ENCODE assay signal across 18 cellular contexts in genomic region chr2:241639385-241639784, GRCh38. TPM values are rescaled to one million over a fixed set of nuclear protein-coding genes. Genes with fewer than 3 reads are reported as not detected.
DNase-seq lines count a peak whose midpoint lies in the region; ATAC-seq, FAIRE-seq and TF ChIP-seq lines count a peak whose summit lies in the region.
"Had no signal": no experiment of that assay in that cellular context is flagged by ENCODE, and none has a peak within 500 bp of the region (broad histone marks: within the 10 kb centered on the region; RNA-seq: fewer than 3 reads in every experiment).

No MANE protein-coding gene starts in this region.

- FAIRE-seq in HepG2 (lab: Jason Lieb, UNC): no peak
- FAIRE-seq: H1, RCC 7860 had no signal

- H2AFZ ChIP-seq in HepG2 (ENCODE audit: low read length): no peak overlapping the region

- TF ChIP-seq CTCF in HepG2 (CRISPR knock-in tag; IDR thresholded peaks at IDR 0.05) (no peak), right lobe of liver (IDR thresholded peaks at IDR 0.05) (no peak), lower lobe of right lung (IDR thresholded peaks at IDR 0.05) (no peak)

- peaks cover 69% of the 10 kb centered on the region for H3K4me1 ChIP-seq in HepG2 (ENCODE audit: insufficient read depth, low read length)
- peaks cover 0 to 20% (median 4%) of the 10 kb centered on the region in 4 donors for H3K4me1 ChIP-seq in right lobe of liver
- peaks cover 58% of the 10 kb centered on the region for H3K4me1 ChIP-seq in lower lobe of right lung

- H3K9ac ChIP-seq in HepG2 (ENCODE audit: insufficient read depth, low read depth, low read length): 0 out of 2 replicates have a peak overlapping the region, but pooled peaks have one; percentile 100

- no peak for TF ChIP-seq EP300 in HepG2 (IDR thresholded peaks at IDR 0.05; ENCODE audit: low read depth in 2 of 2, low read length in 2 of 2)
- no peak for TF ChIP-seq EP300 in HepG2 (CRISPR knock-in tag; IDR thresholded peaks at IDR 0.05; ENCODE audit: borderline replicate concordance)

- CTCF ChIA-PET in HepG2 (lab: Yijun Ruan, JAX; ENCODE audit: low intra/inter-chr PET ratio, low total read pairs): no interaction called here

- H3K36me3 ChIP-seq in HepG2 (replicated peaks in 1 of 2; ENCODE audit: control insufficient read depth in 1 of 2, insufficient read depth in 2 of 2, low read length in 2 of 2) (peaks cover 5 to 18% of the 10 kb centered on the region in 2 experiments), right lobe of liver (peaks cover 0 to 6% (median 0%) of the 10 kb centered on the region in 4 donors), lower lobe of right lung (peaks cover 4% of the 10 kb centered on the region)

- no peaks in the 10 kb centered on the region for H3K9me3 ChIP-seq in HepG2 (ENCODE audit: low read length)
- H3K9me3 ChIP-seq in right lobe of liver: no peaks in the 10 kb centered on the region
- no peaks in the 10 kb centered on the region for H3K9me3 ChIP-seq in lower lobe of right lung

- H3K27me3 ChIP-seq in HepG2 (ENCODE audit: control insufficient read depth in 1 of 2, insufficient read depth in 2 of 2, low read length in 2 of 2) (no peaks in the 10 kb centered on the region; a peak in 1 of 5 replicates), right lobe of liver (no peaks in the 10 kb centered on the region), lower lobe of right lung (ENCODE audit: low read depth) (no peaks in the 10 kb centered on the region)

- ATAC-seq in HepG2 (no peak), right lobe of liver (no peak), lower lobe of right lung (no peak), HG03354 (IDR thresholded peaks at IDR 0.05; ENCODE audit: poor library complexity, severe bottlenecking, unreplicated experiment) (no peak), HG02759 (IDR thresholded peaks at IDR 0.05; ENCODE audit: unreplicated experiment) (no peak)

- POLR2A ChIA-PET in HepG2 (lab: Yijun Ruan, JAX): no interaction called here

- intact Hi-C loops in HepG2 (cut with micrococcal nuclease; ENCODE audit: unreplicated experiment) (no loop called here), right lobe of liver (cut with DNase I) (no loop called here), lower lobe of right lung (cut with DNase I) (no loop called here)

- TF ChIP-seq POLR2A in HepG2 (IDR thresholded peaks at IDR 0.05; ENCODE audit: insufficient read depth in 1 of 2, low read depth in 2 of 2, low read length in 2 of 2) (no peak), right lobe of liver (IDR thresholded peaks at IDR 0.05) (no peak)

- in situ Hi-C loops in HepG2 (cut with HindIII; ENCODE audit: extremely low pct_ligation_motif_present, low pct_unique_long_range_greater_than_20kb): loop anchor here (25.0 kb wide), 1 partner anchor 777 kb away; the partner anchor contains the start of gene AGXT

- TF ChIP-seq RAD21 in HepG2 (CRISPR knock-in tag; IDR thresholded peaks at IDR 0.05): no peak

- H3K27ac ChIP-seq in HepG2 (ENCODE audit: extremely low read length, insufficient read depth, low read length): peak overlapping the region; percentile 1
- H3K27ac ChIP-seq in right lobe of liver: no peak overlapping the region
- H3K27ac ChIP-seq in lower lobe of right lung: no peak overlapping the region
- H3K27ac ChIP-seq: C4-2B had no signal

- BruUV-seq in HepG2 (replicated peaks; lab: Mats Ljungman, UMichigan): no TSS peak

- H3K4me3 ChIP-seq in HepG2 (replicated peaks in 1 of 3; ENCODE audit: insufficient read depth in 1 of 3, low read depth in 2 of 3, low read length in 3 of 3) (peak overlapping the region; percentile 95 to 100 (median 99); a peak in 5 of 6 replicates), right lobe of liver (no peak overlapping the region), lower lobe of right lung (peak overlapping the region; percentile 84)

- peaks cover 41% of the 10 kb centered on the region for H4K20me1 ChIP-seq in HepG2 (ENCODE audit: insufficient read depth, low read length)

- WGBS in HepG2 (ENCODE audit: low lambda C conversion rate): 79% methylated on average over 7 of the region's 7 CpGs
- 93% methylated on average over 3 of the region's 7 CpGs for WGBS in right lobe of liver (ENCODE audit: insufficient coverage, low coverage, low lambda C conversion rate, missing lambda C conversion rate)

- no peak for DNase-seq in HepG2 (ENCODE audit: low spot score)
- no peak for DNase-seq in right lobe of liver
- peak; percentile 13 for DNase-seq in RKO (ENCODE audit: low spot score)
- no peak for DNase-seq in lower lobe of right lung
- no peak for DNase-seq in NCI-H526 (lab: John Stamatoyannopoulos, UW)
- no peak for DNase-seq in epidermal melanocyte (ENCODE audit: insufficient read length, low spot score)
- DNase-seq: amygdala; foreskin melanocyte; midbrain; NCI-H446 treated with DMSO at 0.1 percent for 48 hours; retina; stimulated activated CD4-positive, alpha-beta T cell treated with anti-CD3 and anti-CD28 coated beads, Interleukin-4, amount 100 ng/mL, for 4 hours; stimulated activated naive CD4-positive, alpha-beta T cell had no signal

- peak overlapping the region; percentile 86 for H3K4me2 ChIP-seq in HepG2 (ENCODE audit: low read depth, low read length)

- peaks cover 87% of the 10 kb centered on the region for H3K79me2 ChIP-seq in HepG2 (ENCODE audit: insufficient read depth, low read length)

RNA-seq across cellular contexts. Expression of gene ATG4B, which starts 1.9 kb away (rescaled TPM):
- total RNA-seq in HepG2 (2016; rRNA removed; fragmentation: Illumina TruSeq; extraction: Trizol) (95.5 and 96.3 TPM in 2 replicates), right lobe of liver (10 to 100 TPM; 20.6 to 49.8 (median 39.3) TPM), lower lobe of right lung (62.7 TPM)
- total RNA-seq in HepG2 (2016; cell fraction: cytosol; rRNA removed; fragmentation: Illumina TruSeq; extraction: Trizol; ENCODE audit: low read depth): 36.7 and 38.3 TPM in 2 replicates
- total RNA-seq in HepG2 (2016; cell fraction: insoluble cytoplasmic fraction; rRNA removed; fragmentation: Illumina TruSeq; extraction: Trizol): 89.4 and 100 TPM in 2 replicates
- 29.3 and 29.5 TPM in 2 replicates for total RNA-seq in HepG2 (2016; cell fraction: membrane; rRNA removed; fragmentation: Illumina TruSeq; extraction: Trizol)
- total RNA-seq in HepG2 (2016; cell fraction: nucleus; rRNA removed; fragmentation: Illumina TruSeq; extraction: Trizol): 81.6 and 83.5 TPM in 2 replicates
- polyA plus RNA-seq in HepG2 (2011; rRNA removed): 239 and 300 TPM in 2 replicates
- polyA plus RNA-seq in HepG2 (2011; cell fraction: cytosol; rRNA removed): 143 and 145 TPM in 2 replicates
- polyA plus RNA-seq in HepG2 (2011; cell fraction: nucleus; rRNA removed): 1,044 and 1,316 TPM in 2 replicates
- polyA plus RNA-seq in HepG2 (2012): 190 and 212 TPM in 2 replicates
- 14.7 and 15.7 TPM in 2 replicates for polyA plus RNA-seq in HepG2 (2016; cell fraction: cytosol; fragmentation: Illumina TruSeq; extraction: Trizol; ENCODE audit: low read depth)
- polyA plus RNA-seq in HepG2 (2016; cell fraction: insoluble cytoplasmic fraction; fragmentation: Illumina TruSeq; extraction: Trizol; ENCODE audit: low read depth): 75.1 and 104 TPM in 2 replicates
- 19.2 and 21.6 TPM in 2 replicates for polyA plus RNA-seq in HepG2 (2016; cell fraction: membrane; fragmentation: Illumina TruSeq; extraction: Trizol; ENCODE audit: low read depth)
- polyA plus RNA-seq in HepG2 (2016; cell fraction: nucleus; fragmentation: Illumina TruSeq; extraction: Trizol; ENCODE audit: insufficient read depth, low read depth): 244 TPM in 2 replicates
- 85.8 and 275 TPM in 2 replicates for polyA minus RNA-seq in HepG2 (2011; rRNA and poly(A)+ RNA removed; ENCODE audit: low replicate concordance)
- polyA minus RNA-seq in HepG2 (2011; cell fraction: cytosol; rRNA and poly(A)+ RNA removed): 75.1 and 78.1 TPM in 2 replicates
- polyA minus RNA-seq in HepG2 (2011; cell fraction: nucleus; rRNA and poly(A)+ RNA removed): 203 and 244 TPM in 2 replicates

RNA-seq across cellular contexts. Expression of gene THAP4, which starts 2.4 kb away (rescaled TPM):
- total RNA-seq in HepG2 (2016; rRNA removed; fragmentation: Illumina TruSeq; extraction: Trizol) (68.2 and 75.7 TPM in 2 replicates), right lobe of liver (10 to 100 TPM; 22.1 to 39.2 (median 25.0) TPM), lower lobe of right lung (39.8 TPM)
- total RNA-seq in HepG2 (2016; cell fraction: cytosol; rRNA removed; fragmentation: Illumina TruSeq; extraction: Trizol; ENCODE audit: low read depth): 133 and 143 TPM in 2 replicates
- total RNA-seq in HepG2 (2016; cell fraction: insoluble cytoplasmic fraction; rRNA removed; fragmentation: Illumina TruSeq; extraction: Trizol): 59.6 and 76.6 TPM in 2 replicates
- total RNA-seq in HepG2 (2016; cell fraction: membrane; rRNA removed; fragmentation: Illumina TruSeq; extraction: Trizol): 167 and 184 TPM in 2 replicates
- 30.7 and 35.8 TPM in 2 replicates for total RNA-seq in HepG2 (2016; cell fraction: nucleus; rRNA removed; fragmentation: Illumina TruSeq; extraction: Trizol)
- polyA plus RNA-seq in HepG2 (2011; rRNA removed): 59.7 and 70.2 TPM in 2 replicates
- polyA plus RNA-seq in HepG2 (2011; cell fraction: cytosol; rRNA removed): 54.6 and 83.4 TPM in 2 replicates
- 44.5 and 45.2 TPM in 2 replicates for polyA plus RNA-seq in HepG2 (2011; cell fraction: nucleus; rRNA removed)
- 52.8 and 71.5 TPM in 2 replicates for polyA plus RNA-seq in HepG2 (2012)
- polyA plus RNA-seq in HepG2 (2016; cell fraction: cytosol; fragmentation: Illumina TruSeq; extraction: Trizol; ENCODE audit: low read depth): 151 and 156 TPM in 2 replicates
- polyA plus RNA-seq in HepG2 (2016; cell fraction: insoluble cytoplasmic fraction; fragmentation: Illumina TruSeq; extraction: Trizol; ENCODE audit: low read depth): 70.7 and 84.7 TPM in 2 replicates
- 183 and 195 TPM in 2 replicates for polyA plus RNA-seq in HepG2 (2016; cell fraction: membrane; fragmentation: Illumina TruSeq; extraction: Trizol; ENCODE audit: low read depth)
- 54.6 and 58.8 TPM in 2 replicates for polyA plus RNA-seq in HepG2 (2016; cell fraction: nucleus; fragmentation: Illumina TruSeq; extraction: Trizol; ENCODE audit: insufficient read depth, low read depth)
- polyA minus RNA-seq in HepG2 (2011; rRNA and poly(A)+ RNA removed; ENCODE audit: low replicate concordance): 38.3 and 105 TPM in 2 replicates
- polyA minus RNA-seq in HepG2 (2011; cell fraction: cytosol; rRNA and poly(A)+ RNA removed): 40.5 and 45.2 TPM in 2 replicates
- polyA minus RNA-seq in HepG2 (2011; cell fraction: nucleus; rRNA and poly(A)+ RNA removed): 18.9 and 20.6 TPM in 2 replicates

RNA-seq across cellular contexts. Expression of gene DTYMK, which starts 47.2 kb away (rescaled TPM):
- total RNA-seq in HepG2 (2016; rRNA removed; fragmentation: Illumina TruSeq; extraction: Trizol) (124 and 134 TPM in 2 replicates), right lobe of liver (10 to 100 TPM in 5 of 6 experiments, 1 to 10 TPM in 1; 9.9 to 21.5 (median 10.4) TPM), lower lobe of right lung (17.3 TPM)
- 63.0 and 77.3 TPM in 2 replicates for total RNA-seq in HepG2 (2016; cell fraction: cytosol; rRNA removed; fragmentation: Illumina TruSeq; extraction: Trizol; ENCODE audit: low read depth)
- total RNA-seq in HepG2 (2016; cell fraction: insoluble cytoplasmic fraction; rRNA removed; fragmentation: Illumina TruSeq; extraction: Trizol): 125 and 130 TPM in 2 replicates
- 99.9 and 116 TPM in 2 replicates for total RNA-seq in HepG2 (2016; cell fraction: membrane; rRNA removed; fragmentation: Illumina TruSeq; extraction: Trizol)
- 56.0 and 67.3 TPM in 2 replicates for total RNA-seq in HepG2 (2016; cell fraction: nucleus; rRNA removed; fragmentation: Illumina TruSeq; extraction: Trizol)
- 39.5 and 57.5 TPM in 2 replicates for polyA plus RNA-seq in HepG2 (2011; rRNA removed)
- polyA plus RNA-seq in HepG2 (2011; cell fraction: cytosol; rRNA removed): 30.6 and 53.2 TPM in 2 replicates
- polyA plus RNA-seq in HepG2 (2011; cell fraction: nucleus; rRNA removed): 36.9 and 39.6 TPM in 2 replicates
- polyA plus RNA-seq in HepG2 (2012): 29.8 and 41.3 TPM in 2 replicates
- 57.1 and 73.3 TPM in 2 replicates for polyA plus RNA-seq in HepG2 (2016; cell fraction: cytosol; fragmentation: Illumina TruSeq; extraction: Trizol; ENCODE audit: low read depth)
- 98.3 and 102 TPM in 2 replicates for polyA plus RNA-seq in HepG2 (2016; cell fraction: insoluble cytoplasmic fraction; fragmentation: Illumina TruSeq; extraction: Trizol; ENCODE audit: low read depth)
- polyA plus RNA-seq in HepG2 (2016; cell fraction: membrane; fragmentation: Illumina TruSeq; extraction: Trizol; ENCODE audit: low read depth): 74.9 and 82.8 TPM in 2 replicates
- polyA plus RNA-seq in HepG2 (2016; cell fraction: nucleus; fragmentation: Illumina TruSeq; extraction: Trizol; ENCODE audit: insufficient read depth, low read depth): 101 and 105 TPM in 2 replicates
- 26.4 and 34.1 TPM in 2 replicates for polyA minus RNA-seq in HepG2 (2011; rRNA and poly(A)+ RNA removed; ENCODE audit: low replicate concordance)
- 11.1 and 15.5 TPM in 2 replicates for polyA minus RNA-seq in HepG2 (2011; cell fraction: cytosol; rRNA and poly(A)+ RNA removed)
- 13.2 and 17.9 TPM in 2 replicates for polyA minus RNA-seq in HepG2 (2011; cell fraction: nucleus; rRNA and poly(A)+ RNA removed)

Comparison
In these comparisons a context has a peak if more than half of its experiments do, and no peak if none do; other contexts are left out.
1. H3K4me3 ChIP-seq: peak in HepG2 (3 of 3) and lower lobe of right lung (single experiment); none in right lobe of liver (0 of 3).